In the genomic region with DNA sequence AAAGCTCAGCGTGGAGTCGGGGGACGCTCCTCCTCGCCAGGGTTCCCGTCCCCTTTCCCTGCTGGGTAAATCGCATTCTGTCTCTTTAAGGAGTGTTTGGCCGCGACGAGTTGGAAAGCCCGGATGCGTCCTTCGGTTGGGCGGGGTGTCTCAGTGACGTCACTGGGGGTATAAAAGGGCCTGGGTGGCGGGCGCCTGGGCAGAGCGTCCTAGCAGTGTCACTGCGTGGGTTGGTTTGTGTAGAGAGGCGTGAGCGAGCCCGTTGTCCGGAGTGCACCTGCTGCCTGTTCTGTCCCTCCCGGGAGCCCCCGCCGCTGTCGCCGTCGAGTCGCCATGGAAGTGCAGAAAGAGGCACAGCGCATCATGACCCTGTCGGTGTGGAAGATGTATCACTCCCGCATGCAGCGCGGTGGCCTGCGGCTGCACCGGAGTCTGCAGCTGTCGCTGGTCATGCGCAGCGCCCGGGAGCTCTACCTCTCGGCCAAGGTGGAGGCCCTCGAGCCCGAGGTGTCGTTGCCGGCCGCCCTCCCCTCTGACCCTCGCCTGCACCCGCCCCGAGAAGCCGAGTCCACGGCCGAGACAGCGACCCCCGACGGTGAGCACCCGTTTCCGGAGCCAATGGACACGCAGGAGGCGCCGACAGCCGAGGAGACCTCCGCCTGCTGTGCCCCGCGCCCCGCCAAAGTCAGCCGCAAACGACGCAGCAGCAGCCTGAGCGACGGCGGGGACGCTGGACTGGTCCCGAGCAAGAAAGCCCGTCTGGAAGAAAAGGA, we compare ENCODE assay signal across 8 cellular contexts. TPM values are rescaled to one million over a fixed set of nuclear protein-coding genes. Genes with fewer than 3 reads are reported as not detected.
DNase-seq lines count a peak whose midpoint lies in the region; ATAC-seq and TF ChIP-seq lines count a peak whose summit lies in the region.

No MANE protein-coding gene starts in this region.

- H3K27ac ChIP-seq in cardiac muscle cell (peak overlapping the region; percentile 97), trophoblast cell (ENCODE audit: low read depth, low read length) (peak overlapping the region; percentile 98), tibial nerve (peak overlapping the region; percentile 96 to 99 (median 98))

- peaks cover 48% of the 10 kb centered on the region for H3K79me2 ChIP-seq in trophoblast cell (ENCODE audit: control insufficient read depth, insufficient read depth, low read length, poor library complexity)

- H2BK12ac ChIP-seq in trophoblast cell (ENCODE audit: low read length) = peak overlapping the region; percentile 12

- peak overlapping the region; percentile 65 for H4K12ac ChIP-seq in trophoblast cell (ENCODE audit: low read depth, low read length)

- H3K4me2 ChIP-seq in trophoblast cell (ENCODE audit: low read length) = peak overlapping the region; percentile 81

- H3K4ac ChIP-seq in trophoblast cell (ENCODE audit: low read depth, low read length) = peak overlapping the region; percentile 72

- no peaks in the 10 kb centered on the region for H3K36me3 ChIP-seq in adipocyte (ENCODE audit: control insufficient read depth, insufficient read depth, low read length, severe bottlenecking)
- H3K36me3 ChIP-seq in cardiac muscle cell = no peaks in the 10 kb centered on the region
- peaks cover 0 to 8% of the 10 kb centered on the region in 2 experiments for H3K36me3 ChIP-seq in trophoblast cell (ENCODE audit: control insufficient read depth in 1 of 2, insufficient read depth in 2 of 2, low read length in 2 of 2)
- no peaks in the 10 kb centered on the region for H3K36me3 ChIP-seq in tibial nerve

- H3K27me3 ChIP-seq in adipocyte (replicated peaks; ENCODE audit: control insufficient read depth, insufficient read depth, low read length) = no peaks in the 10 kb centered on the region
- H3K27me3 ChIP-seq in cardiac muscle cell = no peaks in the 10 kb centered on the region
- no peaks in the 10 kb centered on the region for H3K27me3 ChIP-seq in trophoblast cell (ENCODE audit: insufficient read depth, low read length)
- no peaks in the 10 kb centered on the region for H3K27me3 ChIP-seq in tibial nerve

- peak overlapping the region; percentile 97 for H3K18ac ChIP-seq in trophoblast cell (ENCODE audit: low read length)

- TF ChIP-seq EP300 in tibial nerve (IDR thresholded peaks at IDR 0.05) = peak; percentile 76 to 100

- H2BK5ac ChIP-seq in trophoblast cell (ENCODE audit: low read depth, low read length, poor library complexity) = peak overlapping the region; percentile 97

- H3K4me3 ChIP-seq in adipocyte (ENCODE audit: low read length) = peak overlapping the region; percentile 88
- H3K4me3 ChIP-seq in cardiac muscle cell = peak overlapping the region; percentile 42
- H3K4me3 ChIP-seq in trophoblast cell (ENCODE audit: low read depth, low read length) = peak overlapping the region; percentile 97
- peak overlapping the region; percentile 66 to 98 (median 84) for H3K4me3 ChIP-seq in tibial nerve

- TF ChIP-seq POLR2A in tibial nerve (IDR thresholded peaks at IDR 0.05) = peak; percentile 99

- peaks cover 56% of the 10 kb centered on the region for H3K79me1 ChIP-seq in trophoblast cell (ENCODE audit: low read length)

- ATAC-seq in HG02571 (IDR thresholded peaks at IDR 0.05; ENCODE audit: unreplicated experiment) = peak; percentile 29

- peaks cover 29% of the 10 kb centered on the region for H3K4me1 ChIP-seq in adipocyte (ENCODE audit: control insufficient read depth, insufficient read depth, low read length)
- H3K4me1 ChIP-seq in cardiac muscle cell (ENCODE audit: low read depth) = peaks cover 16% of the 10 kb centered on the region
- H3K4me1 ChIP-seq in trophoblast cell (ENCODE audit: control insufficient read depth in 1 of 2, insufficient read depth in 2 of 2, low read length in 2 of 2) = peaks cover 13 to 19% of the 10 kb centered on the region in 2 experiments
- H3K4me1 ChIP-seq in tibial nerve = peaks cover 3 to 71% (median 23%) of the 10 kb centered on the region in 4 donors

- peak overlapping the region; percentile 23 for H2AFZ ChIP-seq in trophoblast cell (ENCODE audit: insufficient read depth, low read length, poor library complexity)

- H3K23ac ChIP-seq in trophoblast cell (ENCODE audit: low read length) = no peak overlapping the region

- no peak for TF ChIP-seq CTCF in cardiac muscle cell (IDR thresholded peaks at IDR 0.05; ENCODE audit: low read depth, low read length)
- TF ChIP-seq CTCF in tibial nerve (IDR thresholded peaks at IDR 0.05) = peak in 3 of 5 experiments; percentile 31 to 51 (median 50)

- peak overlapping the region; percentile 92 for H2BK120ac ChIP-seq in trophoblast cell (ENCODE audit: insufficient read depth, low read length, poor library complexity)

- peak overlapping the region; percentile 96 for H4K91ac ChIP-seq in trophoblast cell (ENCODE audit: low read depth, low read length)

- H3K9me3 ChIP-seq in adipocyte (ENCODE audit: control insufficient read depth, low read length) (no peaks in the 10 kb centered on the region), cardiac muscle cell (ENCODE audit: low read depth) (no peaks in the 10 kb centered on the region), trophoblast cell (ENCODE audit: insufficient read depth, low read depth, low read length) (peaks cover 3% of the 10 kb centered on the region), tibial nerve (no peaks in the 10 kb centered on the region)

- peak overlapping the region; percentile 91 for H3K14ac ChIP-seq in trophoblast cell (ENCODE audit: low read length)

- peak overlapping the region; percentile 85 for H4K8ac ChIP-seq in trophoblast cell (ENCODE audit: low read depth, low read length)

- H2AK5ac ChIP-seq in trophoblast cell (ENCODE audit: low read length) = peak overlapping the region; percentile 91

- no CpG with 5 or more reads among the region's 74 CpGs for WGBS in trophoblast cell (ENCODE audit: extremely low coverage, insufficient coverage, insufficient read length)
- 0 to 2% methylated on average over 41 to 49 of the region's 74 CpGs for WGBS in tibial nerve, 2 donors

- DNase-seq in EH (ENCODE audit: low read depth) = peak; percentile 95
- peak; percentile 99 for DNase-seq in NCI-H146 (lab: John Stamatoyannopoulos, UW)
- DNase-seq in T follicular helper cell (ENCODE audit: low read depth) = peak; percentile 95
- DNase-seq in adipocyte (ENCODE audit: low read depth) = peak; percentile 97
- DNase-seq in cardiac muscle cell (ENCODE audit: low read depth in 1 of 2, low spot score in 1 of 2) = peak; percentile 93 to 95
- DNase-seq in trophoblast cell = peak; percentile 91 to 97
- peak; percentile 95 to 99 for DNase-seq in tibial nerve (ENCODE audit: low spot score in 2 of 2)

- H3K9ac ChIP-seq in adipocyte (ENCODE audit: low read length) (peak overlapping the region; percentile 95), trophoblast cell (ENCODE audit: low read length) (peak overlapping the region; percentile 91)

RNA-seq across cellular contexts. Expression of a gene that starts 2.8 kb away (rescaled TPM):
- 60.3 and 110 TPM in 2 replicates for total RNA-seq in cardiac muscle cell
- 77.6 and 88.9 TPM in 2 replicates for polyA plus RNA-seq in cardiac muscle cell
- polyA plus RNA-seq in trophoblast cell (2013) = 139 and 150 TPM in 2 replicates
- total RNA-seq in tibial nerve = 10 to 100 TPM; 37.3 to 77.4 (median 58.3) TPM

RNA-seq across cellular contexts. Expression of a gene that starts 2.9 kb away (rescaled TPM):
- total RNA-seq in cardiac muscle cell (95.5 and 110 TPM in 2 replicates), tibial nerve (100 to 1,000 TPM in 1 of 4 donors, 10 to 100 TPM in 3; 58.6 to 145 (median 86.6) TPM)
- polyA plus RNA-seq in cardiac muscle cell = 65.2 and 71.1 TPM in 2 replicates
- polyA plus RNA-seq in trophoblast cell (2013) = 45.9 and 47.7 TPM in 2 replicates

RNA-seq across cellular contexts. Expression of a gene that starts 35.0 kb away (rescaled TPM):
- total RNA-seq in cardiac muscle cell (75.1 and 93.7 TPM in 2 replicates), tibial nerve (10 to 100 TPM; 15.3 to 37.1 (median 25.8) TPM)
- 9.8 and 13.3 TPM in 2 replicates for polyA plus RNA-seq in cardiac muscle cell
- polyA plus RNA-seq in trophoblast cell (2013) = 149 and 154 TPM in 2 replicates

RNA-seq across cellular contexts. Expression of a gene that starts 36.5 kb away (rescaled TPM):
- total RNA-seq in cardiac muscle cell = 45.9 and 48.5 TPM in 2 replicates
- polyA plus RNA-seq in cardiac muscle cell = 37.7 and 56.0 TPM in 2 replicates
- polyA plus RNA-seq in trophoblast cell (2013) = 26.6 and 28.8 TPM in 2 replicates
- 10 to 100 TPM; 38.4 to 92.7 (median 49.2) TPM for total RNA-seq in tibial nerve

RNA-seq across cellular contexts. Expression of a gene that starts 50.4 kb away (rescaled TPM):
- 5.6 and 6.3 TPM in 2 replicates for total RNA-seq in cardiac muscle cell
- polyA plus RNA-seq in cardiac muscle cell = 4.3 and 4.6 TPM in 2 replicates
- polyA plus RNA-seq in trophoblast cell (2013) = 0.10 and 0.16 TPM in 2 replicates
- 10 to 100 TPM; 21.1 to 43.5 (median 25.8) TPM for total RNA-seq in tibial nerve

Comparison
In these comparisons a context has a peak if more than half of its experiments do, and no peak if none do; other contexts are left out.
1. Peak in every context shown above with its lines: DNase-seq, ATAC-seq, H3K4me3 ChIP-seq and H3K27ac ChIP-seq.
2. H3K4me3 ChIP-seq: peak in every context shown above with its lines; median percentile 97 in trophoblast cell; 88 in adipocyte; 84 in tibial nerve; 42 in cardiac muscle cell.